8 cellular contexts compared by ENCODE assay signal in genomic region chr16:81446318-81447275, GRCh38. TPM values are rescaled to one million over a fixed set of nuclear protein-coding genes. Genes with fewer than 3 reads are reported as not detected.
DNase-seq lines count a peak whose midpoint lies in the region; ATAC-seq and TF ChIP-seq lines count a peak whose summit lies in the region.

No MANE protein-coding gene starts in this region.

- CTCF ChIA-PET in GM10248 (lab: Yijun Ruan, JAX) = no interaction called here

- peak overlapping the region; percentile 46 for H3K9ac ChIP-seq in neuronal stem cell (ENCODE audit: low read depth, low read length, poor library complexity)

- H3K9me3 Mint-ChIP-seq in T-helper 2 cell treated with Interferon-gamma antibody and Interleukin-4, amounts not matched to agents 5 μg/mL and 100 μg/mL, for 36 hours = peaks cover 6% of the 10 kb centered on the region

- no peak overlapping the region for H3K4ac ChIP-seq in neuronal stem cell (ENCODE audit: low read length)

- peaks cover 62% of the 10 kb centered on the region for H3K4me1 Mint-ChIP-seq in T-helper 2 cell treated with Interferon-gamma antibody and Interleukin-4, amounts not matched to agents 5 μg/mL and 100 μg/mL, for 36 hours (ENCODE audit: low read depth)

- peak; percentile 85 for DNase-seq in 8988T
- peak; percentile 37 for DNase-seq in GM10248 (ENCODE audit: extremely low spot score)
- no peak for DNase-seq in T-helper 2 cell treated with Interferon-gamma antibody and Interleukin-4, amounts not matched to agents 5 μg/mL and 100 μg/mL, for 36 hours (ENCODE audit: low spot score)
- DNase-seq in neuronal stem cell (ENCODE audit: low spot score) = no peak
- DNase-seq in stimulated activated CD4-positive, alpha-beta T cell treated with anti-CD3 and anti-CD28 coated beads, Interleukin-1b, Interleukin-23, amount 100 ng/mL, for 48 hours = no peak
- no peak for DNase-seq in SHP77 treated with DMSO at 0.1 percent for 48 hours (lab: John Stamatoyannopoulos, UW)

- no peak overlapping the region for H2BK12ac ChIP-seq in neuronal stem cell (ENCODE audit: low read length)

- peak overlapping the region; percentile 10 for H2AK5ac ChIP-seq in neuronal stem cell (ENCODE audit: low read depth, low read length)

- H3K27ac ChIP-seq in esophagus (ENCODE audit: low read depth in 2 of 2, low read length in 1 of 2) = peak overlapping the region; percentile 96 to 97
- no peak overlapping the region for H3K27ac ChIP-seq in neuronal stem cell (replicated peaks; ENCODE audit: low read length)

- no peak for ATAC-seq in GM21390 (IDR thresholded peaks at IDR 0.05; ENCODE audit: unreplicated experiment)

- peak overlapping the region; percentile 71 for H3K27ac Mint-ChIP-seq in T-helper 2 cell treated with Interferon-gamma antibody and Interleukin-4, amounts not matched to agents 5 μg/mL and 100 μg/mL, for 36 hours

- H2BK5ac ChIP-seq in neuronal stem cell (ENCODE audit: low read length) = no peak overlapping the region

- POLR2A ChIA-PET in GM10248 (lab: Yijun Ruan, JAX) = no interaction called here

- peak overlapping the region; percentile 79 for H2AFZ ChIP-seq in neuronal stem cell (ENCODE audit: low read length)

- H4K91ac ChIP-seq in neuronal stem cell (ENCODE audit: low read depth, low read length, poor library complexity) = no peak overlapping the region

- H3K9me3 ChIP-seq in esophagus (ENCODE audit: control insufficient read depth in 2 of 2, insufficient read depth in 1 of 2, low read depth in 1 of 2, low read length in 1 of 2) = no peaks in the 10 kb centered on the region
- H3K9me3 ChIP-seq in neuronal stem cell (replicated peaks in 1 of 2; ENCODE audit: control insufficient read depth in 2 of 2, insufficient read depth in 1 of 2, low read depth in 1 of 2, low read length in 2 of 2) = peaks cover 0 to 2% of the 10 kb centered on the region in 2 donors

- no peak overlapping the region for H4K8ac ChIP-seq in neuronal stem cell (ENCODE audit: low read depth, low read length)

- H3K27me3 Mint-ChIP-seq in T-helper 2 cell treated with Interferon-gamma antibody and Interleukin-4, amounts not matched to agents 5 μg/mL and 100 μg/mL, for 36 hours (ENCODE audit: low read depth) = peaks cover 21% of the 10 kb centered on the region

- peak overlapping the region; percentile 85 for H3K4me2 ChIP-seq in neuronal stem cell (ENCODE audit: insufficient read depth, low read length, poor library complexity, severe bottlenecking)

- no peak for TF ChIP-seq CTCF in GM10248 (IDR thresholded peaks at IDR 0.05; ENCODE audit: control extremely low read depth, extremely low read depth, low read depth, missing control alignments)

- H3K14ac ChIP-seq in neuronal stem cell (ENCODE audit: low read length) = peak overlapping the region; percentile 10

- H3K36me3 ChIP-seq in esophagus (ENCODE audit: control insufficient read depth in 2 of 2, insufficient read depth in 2 of 2, low read length in 1 of 2) (peaks cover 0 to 2% of the 10 kb centered on the region in 2 donors), neuronal stem cell (replicated peaks in 1 of 2; ENCODE audit: control insufficient read depth in 2 of 2, insufficient read depth in 2 of 2, low read length in 2 of 2) (no peaks in the 10 kb centered on the region)

- 15 to 18% methylated on average over 31 of the region's 31 CpGs for WGBS in esophagus, 2 donors
- no CpG with 5 or more reads among the region's 31 CpGs for WGBS in neuronal stem cell (ENCODE audit: extremely low coverage in 2 of 2, insufficient read length in 2 of 2, insufficient replicate concordance in 1 of 2), 2 donors

- H3K4me3 ChIP-seq in esophagus (ENCODE audit: low read depth in 1 of 2, low read length in 2 of 2) = peak overlapping the region; percentile 77 to 90
- peak overlapping the region; percentile 88 to 91 for H3K4me3 ChIP-seq in neuronal stem cell (ENCODE audit: low read length in 2 of 2)

- peak overlapping the region; percentile 85 for H3K4me3 Mint-ChIP-seq in T-helper 2 cell treated with Interferon-gamma antibody and Interleukin-4, amounts not matched to agents 5 μg/mL and 100 μg/mL, for 36 hours

- H2BK15ac ChIP-seq in neuronal stem cell (ENCODE audit: low read length) = no peak overlapping the region

- H3K79me1 ChIP-seq in neuronal stem cell (ENCODE audit: low read depth, low read length) = peaks cover 17% of the 10 kb centered on the region

- H3K27me3 ChIP-seq in esophagus (ENCODE audit: control insufficient read depth in 1 of 2, insufficient read depth in 2 of 2, low read length in 2 of 2) (no peaks in the 10 kb centered on the region), neuronal stem cell (ENCODE audit: control insufficient read depth in 3 of 3, insufficient read depth in 3 of 3, low read depth in 1 of 3, low read length in 3 of 3) (peaks cover 0 to 21% (median 3%) of the 10 kb centered on the region in 3 experiments)

- peak overlapping the region; percentile 40 for H3K18ac ChIP-seq in neuronal stem cell (ENCODE audit: low read length)

- peaks cover 25% of the 10 kb centered on the region for H3K36me3 Mint-ChIP-seq in T-helper 2 cell treated with Interferon-gamma antibody and Interleukin-4, amounts not matched to agents 5 μg/mL and 100 μg/mL, for 36 hours (ENCODE audit: low read depth)

- H3K4me1 ChIP-seq in esophagus (ENCODE audit: control insufficient read depth in 2 of 2, insufficient read depth in 2 of 2, low read length in 1 of 2) (peaks cover 2 to 20% of the 10 kb centered on the region in 2 donors), neuronal stem cell (ENCODE audit: control insufficient read depth in 2 of 2, insufficient read depth in 1 of 2, low read depth in 1 of 2, low read length in 2 of 2) (peaks cover 13 to 29% of the 10 kb centered on the region in 2 donors)

- no peak overlapping the region for H2BK120ac ChIP-seq in neuronal stem cell (ENCODE audit: low read depth, low read length)

- H3K23ac ChIP-seq in neuronal stem cell (ENCODE audit: low read depth, low read length, poor library complexity) = peak overlapping the region; percentile 58

RNA-seq across cellular contexts. Expression of gene CMIP, which starts 2.0 kb away (rescaled TPM):
- 10 to 100 TPM; 16.9 to 19.3 TPM for polyA plus RNA-seq in esophagus
- polyA plus RNA-seq in neuronal stem cell (2013, experiment 1 of 2) = 29.4 TPM
- 31.2 TPM for polyA plus RNA-seq in neuronal stem cell (2013, experiment 2 of 2)

Comparison
In these comparisons a context has a peak if more than half of its experiments do, and no peak if none do; other contexts are left out.
1. DNase-seq: peak in 8988T (single experiment) and GM10248 (single experiment); none in T-helper 2 cell treated with Interferon-gamma antibody and Interleukin-4, amounts not matched to agents 5 μg/mL and 100 μg/mL, for 36 hours (single experiment), neuronal stem cell (single experiment), stimulated activated CD4-positive, alpha-beta T cell treated with anti-CD3 and anti-CD28 coated beads, Interleukin-1b, Interleukin-23, amount 100 ng/mL, for 48 hours (single experiment) and SHP77 treated with DMSO at 0.1 percent for 48 hours (single experiment).